22 cellular contexts compared by ENCODE assay signal in the genomic region with DNA sequence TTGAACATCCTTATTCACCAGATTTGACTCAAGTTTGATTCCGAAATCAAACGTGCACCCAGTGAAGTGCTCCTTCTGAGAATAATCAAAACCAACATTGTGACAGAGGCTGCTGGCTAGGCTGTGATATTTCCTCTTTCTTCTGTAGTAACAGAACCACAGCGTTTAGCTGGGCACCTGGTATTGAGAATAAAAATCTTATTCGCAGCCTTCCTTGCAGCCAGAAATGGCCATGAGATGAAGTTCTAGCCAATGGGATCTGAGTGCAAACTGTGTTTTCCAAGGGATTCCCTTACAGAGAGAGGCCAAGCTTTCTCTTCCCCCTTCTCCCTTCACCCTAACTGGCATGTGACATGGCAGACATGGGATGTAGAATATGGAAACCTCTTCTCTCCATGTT. TPM values are rescaled to one million over a fixed set of nuclear protein-coding genes. Genes with fewer than 3 reads are reported as not detected.
A peak's percentile ranks its signal among the peaks of the same experiment; 100 is the strongest.
DNase-seq lines count a peak whose midpoint lies in the region; ATAC-seq, FAIRE-seq and TF ChIP-seq lines count a peak whose summit lies in the region.
"Had no signal": no experiment of that assay in that cellular context is flagged by ENCODE, and none has a peak within 500 bp of the region (broad histone marks: within the 10 kb centered on the region; RNA-seq: fewer than 3 reads in every experiment).

No MANE protein-coding gene starts in this region.

- H3K4me2 ChIP-seq in A549 (peak overlapping the region; percentile 25; the same call in 1 of the 3 replicates), osteoblast (ENCODE audit: insufficient read depth, low read length) (no peak overlapping the region)

- H3K36me3 ChIP-seq in left lung (no peaks in the 10 kb centered on the region), osteoblast (ENCODE audit: insufficient read depth, low read length) (no peaks in the 10 kb centered on the region)
- H3K36me3 ChIP-seq: BLaER1 treated with 17β-estradiol and CSF1 and Interleukin-3, amounts not matched to agents 10 nM and 100 nM had no signal

- H3K9me3 ChIP-seq in A549, result no peaks in the 10 kb centered on the region
- H3K9me3 ChIP-seq in left lung, result no peaks in the 10 kb centered on the region
- no peaks in the 10 kb centered on the region for H3K9me3 ChIP-seq in osteoblast (ENCODE audit: low read depth, low read length)
- H3K9me3 ChIP-seq: BLaER1 treated with 17β-estradiol and CSF1 and Interleukin-3, amounts not matched to agents 10 nM and 100 nM had no signal

- no TSS peak for BruUV-seq in MCF 10A (replicated peaks; lab: Mats Ljungman, UMichigan)

- DNase-seq in A549 (ENCODE audit: low read depth in 1 of 2, low spot score in 1 of 2), result no peak
- peak; percentile 43 for DNase-seq in MV-4-11 (lab: John Stamatoyannopoulos, UW)
- no peak for DNase-seq in left lung
- DNase-seq in osteoblast (ENCODE audit: insufficient read length, low spot score, missing footprints), result peak; percentile 17
- DNase-seq in NCI-H2196 (lab: John Stamatoyannopoulos, UW; ENCODE audit: unreplicated experiment), result no peak
- DNase-seq in MCF 10A (ENCODE audit: unreplicated experiment), result no peak
- DNase-seq in iPS-NIHi7 (ENCODE audit: extremely low spot score), result no peak
- DNase-seq in glutamatergic neuron, result no peak
- DNase-seq: COR-L47; DMS153; HFFc6; Karpas-422; MM.1S; NCI-H1105; NCI-H187; NCI-H345; NCI-H526; NK-92 treated with Interleukin-12 subunit alpha and Interleukin-12 subunit beta, amount 100 ng/mL, for 24 hours had no signal

- no peaks in the 10 kb centered on the region for H3K4me1 Mint-ChIP-seq in MCF 10A (ENCODE audit: insufficient read depth, unreplicated experiment)
- peaks cover 18% of the 10 kb centered on the region for H3K4me1 Mint-ChIP-seq in glutamatergic neuron (ENCODE audit: low read depth, unreplicated experiment)

- H4K20me1 ChIP-seq in osteoblast (ENCODE audit: insufficient read depth, low read length), result no peaks in the 10 kb centered on the region
- H4K20me1 ChIP-seq: BLaER1 treated with 17β-estradiol and CSF1 and Interleukin-3, amounts not matched to agents 10 nM and 100 nM had no signal

- FAIRE-seq in A549 (lab: Jason Lieb, UNC), result no peak
- FAIRE-seq: A204.1, H54 had no signal

- no peak overlapping the region for H3K27ac ChIP-seq in A549
- H3K27ac ChIP-seq in left lung, result peak overlapping the region; percentile 13 to 57
- H3K27ac ChIP-seq in osteoblast (ENCODE audit: low read depth, low read length), result no peak overlapping the region
- H3K27ac ChIP-seq: BLaER1 treated with 17β-estradiol and CSF1 and Interleukin-3, amounts not matched to agents 10 nM and 100 nM; RWPE1 had no signal

- ATAC-seq in A549, result no peak
- no peak for ATAC-seq in left lung

- H3K9me3 Mint-ChIP-seq in MCF 10A (ENCODE audit: unreplicated experiment), result no peaks in the 10 kb centered on the region
- peaks cover 5% of the 10 kb centered on the region for H3K9me3 Mint-ChIP-seq in glutamatergic neuron (ENCODE audit: unreplicated experiment)
- H3K9me3 Mint-ChIP-seq: HFFc6 had no signal

- no peak for TF ChIP-seq RAD21 in A549 (conservative IDR thresholded peaks at IDR 0.05 in 1 of 2, IDR thresholded peaks at IDR 0.05 in 1 of 2)

- H3K27me3 Mint-ChIP-seq in MCF 10A (ENCODE audit: insufficient read depth, unreplicated experiment) (peaks cover 11% of the 10 kb centered on the region), glutamatergic neuron (ENCODE audit: unreplicated experiment) (peaks cover 2% of the 10 kb centered on the region)

- POLR2A ChIA-PET in A549 (lab: Yijun Ruan, JAX), result no interaction called here
- POLR2A ChIA-PET in MCF 10A (lab: Yijun Ruan, JAX), result no interaction called here

- TF ChIP-seq POLR2A in A549 (IDR thresholded peaks at IDR 0.05; ENCODE audit: low read length), result no peak

- 80% methylated on average over 4 of the region's 4 CpGs for WGBS in A549 (ENCODE audit: missing lambda C conversion rate)

- H3K4me3 ChIP-seq in A549 (no peak overlapping the region), left lung (no peak overlapping the region), osteoblast (ENCODE audit: insufficient read depth, low read length) (no peak overlapping the region)
- H3K4me3 ChIP-seq: BLaER1 treated with 17β-estradiol and CSF1 and Interleukin-3, amounts not matched to agents 10 nM and 100 nM had no signal

- H3K27me3 ChIP-seq in left lung, result no peaks in the 10 kb centered on the region
- H3K27me3 ChIP-seq in osteoblast (ENCODE audit: insufficient read depth, low read length), result no peaks in the 10 kb centered on the region
- H3K27me3 ChIP-seq: BLaER1 treated with 17β-estradiol and CSF1 and Interleukin-3, amounts not matched to agents 10 nM and 100 nM had no signal

- TF ChIP-seq EP300 in A549 (IDR thresholded peaks at IDR 0.05), result no peak

- no peaks in the 10 kb centered on the region for H3K79me2 ChIP-seq in osteoblast (ENCODE audit: insufficient read depth, low read length)

- H3K36me3 Mint-ChIP-seq in MCF 10A (ENCODE audit: insufficient read depth, unreplicated experiment), result no peaks in the 10 kb centered on the region
- no peaks in the 10 kb centered on the region for H3K36me3 Mint-ChIP-seq in glutamatergic neuron (ENCODE audit: unreplicated experiment)

- no peak for TF ChIP-seq CTCF in A549 (IDR thresholded peaks at IDR 0.05)
- TF ChIP-seq CTCF in left lung (IDR thresholded peaks at IDR 0.05), result no peak
- no peak for TF ChIP-seq CTCF in osteoblast (IDR thresholded peaks at IDR 0.05; ENCODE audit: extremely low read depth, low read depth, low read length)
- TF ChIP-seq CTCF in MCF 10A (IDR thresholded peaks at IDR 0.05; ENCODE audit: unreplicated experiment), result no peak
- TF ChIP-seq CTCF in glutamatergic neuron (IDR thresholded peaks at IDR 0.05; ENCODE audit: partially characterized antibody, unreplicated experiment), result no peak

- H2AFZ ChIP-seq in osteoblast (ENCODE audit: low read length), result no peak overlapping the region

- H3K4me1 ChIP-seq in A549 (peaks cover 8% of the 10 kb centered on the region; the same call in 2 of the 3 replicates), left lung (peaks cover 0 to 10% of the 10 kb centered on the region in 2 donors), osteoblast (ENCODE audit: insufficient read depth, low read length) (no peaks in the 10 kb centered on the region)

- H3K4me3 Mint-ChIP-seq in MCF 10A (ENCODE audit: unreplicated experiment), result no peak overlapping the region
- H3K4me3 Mint-ChIP-seq in glutamatergic neuron (ENCODE audit: unreplicated experiment), result no peak overlapping the region
- H3K4me3 Mint-ChIP-seq: HFFc6 had no signal

- intact Hi-C loops in left lung (cut with DNase I) (no loop called here), MCF 10A (cut with micrococcal nuclease) (no loop called here)

- H3K27ac Mint-ChIP-seq in MCF 10A (ENCODE audit: low read depth, unreplicated experiment) (no peak overlapping the region), glutamatergic neuron (ENCODE audit: unreplicated experiment) (no peak overlapping the region)
- H3K27ac Mint-ChIP-seq: HFFc6 had no signal

- CTCF ChIA-PET in A549 (lab: Yijun Ruan, JAX), result no interaction called here
- CTCF ChIA-PET in MCF 10A (lab: Yijun Ruan, JAX), result interaction anchor here (1.0 kb wide), 1 partner anchor 9 kb away, joined by 3 read pairs; no protein-coding TSS in a partner anchor

TF ChIP-seq in A549, 52 proteins besides CTCF, POLR2A, EP300 and RAD21:
- TF ChIP-seq GATA3 (IDR thresholded peaks at IDR 0.05; ENCODE audit: borderline replicate concordance) (no peak), NPAS2 (CRISPR knock-in tag; IDR thresholded peaks at IDR 0.05; ENCODE audit: borderline replicate concordance) (no peak), ZNF302 (CRISPR knock-in tag; IDR thresholded peaks at IDR 0.05) (no peak), CBX2 (IDR thresholded peaks at IDR 0.05; ENCODE audit: borderline replicate concordance, low read depth) (no peak), JUNB (IDR thresholded peaks at IDR 0.05) (no peak)
- TF ChIP-seq, protein P1, sequence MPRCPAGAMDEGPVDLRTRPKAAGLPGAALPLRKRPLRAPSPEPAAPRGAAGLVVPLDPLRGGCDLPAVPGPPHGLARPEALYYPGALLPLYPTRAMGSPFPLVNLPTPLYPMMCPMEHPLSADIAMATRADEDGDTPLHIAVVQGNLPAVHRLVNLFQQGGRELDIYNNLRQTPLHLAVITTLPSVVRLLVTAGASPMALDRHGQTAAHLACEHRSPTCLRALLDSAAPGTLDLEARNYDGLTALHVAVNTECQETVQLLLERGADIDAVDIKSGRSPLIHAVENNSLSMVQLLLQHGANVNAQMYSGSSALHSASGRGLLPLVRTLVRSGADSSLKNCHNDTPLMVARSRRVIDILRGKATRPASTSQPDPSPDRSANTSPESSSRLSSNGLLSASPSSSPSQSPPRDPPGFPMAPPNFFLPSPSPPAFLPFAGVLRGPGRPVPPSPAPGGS (IDR thresholded peaks at IDR 0.05), result no peak

RNA-seq across cellular contexts. Expression of a gene that starts 51.7 kb away (rescaled TPM):
- not detected in 2 replicates for polyA plus RNA-seq in A549 (2011; rRNA removed)
- polyA plus RNA-seq in A549 (2012; cell fraction: cytosol; rRNA removed), result not detected in 2 replicates
- 0.02 TPM in 1 of 2 replicates, not detected in the other for polyA plus RNA-seq in A549 (2012; cell fraction: nucleus; rRNA removed)
- polyA plus RNA-seq in A549 (2017; fragmentation: RNase III; extraction: RNeasy Plus Mini Kit Qiagen cat#74134 plus additional on column Dnase treatment), result 0.07 TPM in 1 of 3 replicates, not detected in the others
- not detected in 2 replicates for polyA minus RNA-seq in A549 (2011; rRNA and poly(A)+ RNA removed)
- total RNA-seq in left lung, result 10 to 100 TPM; 23.2 to 48.4 TPM
- total RNA-seq in osteoblast, result under 0.01 TPM in 1 of 2 replicates, not detected in the other
- total RNA-seq in MCF 10A (2022), result not detected in 2 replicates
- total RNA-seq in glutamatergic neuron (ENCODE audit: unreplicated experiment), result 27.7 TPM
- total RNA-seq: HFFc6 had no signal

Comparison
In these comparisons a context has a peak if more than half of its experiments do, and no peak if none do; other contexts are left out.
1. DNase-seq: peak in MV-4-11 (single experiment) and osteoblast (single experiment); none in A549 (0 of 2), left lung (0 of 2), NCI-H2196 (single experiment), MCF 10A (single experiment), iPS-NIHi7 (single experiment) and glutamatergic neuron (single experiment).
2. H3K27ac ChIP-seq: peak in left lung (2 of 2); none in A549 (0 of 2) and osteoblast (single experiment).
3. RNA of a gene that starts 51.7 kb away (total RNA-seq): 23.2 to 48.4 TPM in left lung and 27.7 TPM in glutamatergic neuron (single experiment); not detected in MCF 10A and under 0.01 TPM in osteoblast; every median in the first group is over 10 times any median in the second.